Comparison of ENCODE assay signal across 24 cellular contexts in genomic region chr3:362939-363338, GRCh38.
"Had no signal": no experiment of that assay in that cellular context is flagged by ENCODE, and none has a peak within 500 bp of the region (broad histone marks: within the 10 kb centered on the region; RNA-seq: fewer than 3 reads in every experiment).

No MANE protein-coding gene starts in this region.

- H3K36me3 Mint-ChIP-seq: mesothelial cell of epicardium, natural killer cell had no signal

- H3K4me1 ChIP-seq: left ventricle myocardium inferior, stomach, testis, thyroid gland, transverse colon, upper lobe of left lung, vagina had no signal

- H3K27me3 ChIP-seq: ovary, spleen, stomach, testis, thyroid gland, transverse colon, upper lobe of left lung, vagina had no signal

- H3K27ac Mint-ChIP-seq: immature natural killer cell; mesothelial cell of epicardium; natural killer cell; progenitor cell of endocrine pancreas; stimulated activated memory B cell treated with anti-CD40 and anti-IgM and Interleukin-4, amounts not matched to agents 10 μg/mL and 1 μg/mL and 100 μg/mL, for 72 hours had no signal

- H3K9me3 ChIP-seq: ovary, sigmoid colon, stomach, testis, thyroid gland, transverse colon, upper lobe of left lung, vagina had no signal

- H3K27me3 Mint-ChIP-seq: naive B cell; progenitor cell of endocrine pancreas; stimulated activated memory B cell treated with anti-CD40 and anti-IgM and Interleukin-4, amounts not matched to agents 10 μg/mL and 1 μg/mL and 100 μg/mL, for 72 hours had no signal

- DNase-seq: hippocampal formation; immature natural killer cell; left ventricle myocardium inferior; mesendoderm; naive B cell; natural killer cell; ovary; right cardiac atrium; sigmoid colon; small intestine; spleen; stimulated activated CD4-positive, alpha-beta T cell treated with anti-CD3 and anti-CD28 coated beads, Interleukin-4, amount 100 ng/mL, for 4 hours; stimulated activated CD8-positive, alpha-beta memory T cell treated with anti-CD3 and anti-CD28 coated beads, Interleukin-4, amount 100 ng/mL, for 48 hours; stimulated activated naive CD4-positive, alpha-beta T cell treated with Interleukin-2 at 50 U/mL for 16 hours; stomach; testis; thyroid gland; transverse colon; upper lobe of left lung had no signal

- H3K9me3 Mint-ChIP-seq: mesothelial cell of epicardium had no signal

- H3K4me1 Mint-ChIP-seq: immature natural killer cell, mesothelial cell of epicardium, natural killer cell had no signal

- H3K27ac ChIP-seq: left ventricle myocardium inferior, ovary, sigmoid colon, spleen, stomach, testis, thyroid gland, transverse colon, upper lobe of left lung, vagina had no signal

- H3K4me3 ChIP-seq: left ventricle myocardium inferior, lung, ovary, sigmoid colon, spleen, stomach, testis, thyroid gland, transverse colon, upper lobe of left lung, vagina had no signal

- ATAC-seq: natural killer cell; right cardiac atrium; stimulated activated memory B cell treated with anti-CD40 and anti-IgM and Interleukin-4, amounts not matched to agents 10 μg/mL and 1 μg/mL and 100 μg/mL, for 72 hours had no signal

- FAIRE-seq: small intestine had no signal

- H3K4me3 Mint-ChIP-seq: immature natural killer cell; mesothelial cell of epicardium; naive B cell; natural killer cell; stimulated activated memory B cell treated with anti-CD40 and anti-IgM and Interleukin-4, amounts not matched to agents 10 μg/mL and 1 μg/mL and 100 μg/mL, for 72 hours had no signal

- H3K36me3 ChIP-seq: left ventricle myocardium inferior, ovary, sigmoid colon, spleen, stomach, thyroid gland, transverse colon, upper lobe of left lung, vagina had no signal
